Comparison of ENCODE assay signal across 1 cellular context in genomic region chr7:103336781-103337180, GRCh38.
TF ChIP-seq lines count a peak whose summit lies in the region.

No MANE protein-coding gene starts in this region.

TF ChIP-seq in K562, 482 proteins besides CTCF, POLR2A, EP300 and RAD21:
- TF ChIP-seq, protein P1, sequence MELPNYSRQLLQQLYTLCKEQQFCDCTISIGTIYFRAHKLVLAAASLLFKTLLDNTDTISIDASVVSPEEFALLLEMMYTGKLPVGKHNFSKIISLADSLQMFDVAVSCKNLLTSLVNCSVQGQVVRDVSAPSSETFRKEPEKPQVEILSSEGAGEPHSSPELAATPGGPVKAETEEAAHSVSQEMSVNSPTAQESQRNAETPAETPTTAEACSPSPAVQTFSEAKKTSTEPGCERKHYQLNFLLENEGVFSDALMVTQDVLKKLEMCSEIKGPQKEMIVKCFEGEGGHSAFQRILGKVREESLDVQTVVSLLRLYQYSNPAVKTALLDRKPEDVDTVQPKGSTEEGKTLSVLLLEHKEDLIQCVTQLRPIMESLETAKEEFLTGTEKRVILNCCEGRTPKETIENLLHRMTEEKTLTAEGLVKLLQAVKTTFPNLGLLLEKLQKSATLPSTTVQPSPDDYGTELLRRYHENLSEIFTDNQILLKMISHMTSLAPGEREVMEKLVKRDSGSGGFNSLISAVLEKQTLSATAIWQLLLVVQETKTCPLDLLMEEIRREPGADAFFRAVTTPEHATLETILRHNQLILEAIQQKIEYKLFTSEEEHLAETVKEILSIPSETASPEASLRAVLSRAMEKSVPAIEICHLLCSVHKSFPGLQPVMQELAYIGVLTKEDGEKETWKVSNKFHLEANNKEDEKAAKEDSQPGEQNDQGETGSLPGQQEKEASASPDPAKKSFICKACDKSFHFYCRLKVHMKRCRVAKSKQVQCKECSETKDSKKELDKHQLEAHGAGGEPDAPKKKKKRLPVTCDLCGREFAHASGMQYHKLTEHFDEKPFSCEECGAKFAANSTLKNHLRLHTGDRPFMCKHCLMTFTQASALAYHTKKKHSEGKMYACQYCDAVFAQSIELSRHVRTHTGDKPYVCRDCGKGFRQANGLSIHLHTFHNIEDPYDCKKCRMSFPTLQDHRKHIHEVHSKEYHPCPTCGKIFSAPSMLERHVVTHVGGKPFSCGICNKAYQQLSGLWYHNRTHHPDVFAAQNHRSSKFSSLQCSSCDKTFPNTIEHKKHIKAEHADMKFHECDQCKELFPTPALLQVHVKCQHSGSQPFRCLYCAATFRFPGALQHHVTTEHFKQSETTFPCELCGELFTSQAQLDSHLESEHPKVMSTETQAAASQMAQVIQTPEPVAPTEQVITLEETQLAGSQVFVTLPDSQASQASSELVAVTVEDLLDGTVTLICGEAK (IDR thresholded peaks at IDR 0.05), result peak; percentile 25; the same call in 1 of the 2 replicates
- TF ChIP-seq, protein P1 (CRISPR knock-in tag; IDR thresholded peaks at IDR 0.05), result no peak
- TF ChIP-seq ZNF695 (CRISPR knock-in tag; IDR thresholded peaks at IDR 0.05), result no peak
